Comparison of ENCODE assay signal across 26 cellular contexts in the genomic region with DNA sequence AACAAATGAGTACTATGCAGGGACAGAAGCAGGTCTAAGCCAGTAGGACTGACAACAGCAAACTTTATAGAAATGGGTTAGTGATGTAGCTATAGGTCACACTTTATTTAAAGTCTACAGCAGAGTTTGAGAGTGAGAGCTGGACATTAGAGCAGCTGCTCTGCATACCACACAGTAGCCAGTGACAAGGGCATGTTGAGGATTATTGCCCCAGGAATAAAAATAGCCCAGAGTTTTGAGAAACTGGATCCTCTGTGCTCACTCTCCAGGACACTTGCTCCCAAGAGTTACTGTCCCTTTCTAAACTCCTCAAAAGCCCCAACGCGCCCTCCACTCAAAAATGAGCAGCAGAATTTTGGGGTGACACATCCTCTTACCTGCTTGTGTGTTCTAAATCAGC. TPM values are rescaled to one million over a fixed set of nuclear protein-coding genes. Genes with fewer than 3 reads are reported as not detected.
"Had no signal": no experiment of that assay in that cellular context is flagged by ENCODE, and none has a peak within 500 bp of the region (broad histone marks: within the 10 kb centered on the region; RNA-seq: fewer than 3 reads in every experiment).

No MANE protein-coding gene starts in this region.

- H3K4me2 ChIP-seq: smooth muscle cell had no signal

- DNase-seq: cerebellar nuclear complex; effector memory CD8-positive, alpha-beta T cell; hypothalamus; lower lobe of right lung; midbrain; naive thymus-derived CD4-positive, alpha-beta T cell; sigmoid colon; stimulated activated CD4-positive, alpha-beta T cell treated with anti-CD3 and anti-CD28 coated beads, Interleukin-15, amount 100 ng/mL, for 24 hours; stimulated activated CD4-positive, alpha-beta T cell treated with anti-CD3 and anti-CD28 coated beads, Interleukin-1b, Interleukin-23, amount 100 ng/mL, for 48 hours; stimulated activated CD4-positive, alpha-beta T cell treated with anti-CD3 and anti-CD28 coated beads, Interleukin-4, amount 100 ng/mL, for 4 hours; stimulated activated naive B cell treated with anti-CD40 and anti-IgM and Interleukin-4, amounts not matched to agents 10 μg/mL and 1 μg/mL and 100 μg/mL, for 72 hours; stimulated activated naive CD8-positive, alpha-beta T cell treated with anti-CD3 and anti-CD28 coated beads, Interleukin-15, amount 100 ng/mL, for 72 hours; testis had no signal

- H3K27me3 ChIP-seq: esophagus muscularis mucosa, gastroesophageal sphincter, neutrophil, sigmoid colon, testis, tibial nerve had no signal

- H3K9me3 ChIP-seq: gastroesophageal sphincter, lower lobe of right lung, neutrophil, testis, tibial nerve had no signal

- H3K27ac ChIP-seq: epithelial cell of prostate, lower lobe of right lung, neutrophil, sigmoid colon, testis, tibial nerve had no signal

- ATAC-seq: effector memory CD8-positive, alpha-beta T cell; gastroesophageal sphincter; left lobe of liver; lower lobe of right lung; naive thymus-derived CD4-positive, alpha-beta T cell; stimulated activated naive B cell treated with anti-CD40 and anti-IgM and Interleukin-4, amounts not matched to agents 10 μg/mL and 1 μg/mL and 100 μg/mL, for 72 hours; stimulated activated naive CD8-positive, alpha-beta T cell treated with anti-CD3 and anti-CD28 coated beads, Interleukin-15, amount 100 ng/mL, for 72 hours had no signal

- H3K4me1 ChIP-seq: lower lobe of right lung, testis, tibial nerve had no signal

- H3K36me3 ChIP-seq: esophagus muscularis mucosa, lower lobe of right lung, neutrophil, sigmoid colon, tibial nerve had no signal

- H3K4me3 ChIP-seq: esophagus muscularis mucosa, gastroesophageal sphincter, lower lobe of right lung, sigmoid colon, smooth muscle cell, testis, tibial nerve had no signal

RNA-seq across cellular contexts. Expression of a gene that starts 21.1 kb away (rescaled TPM):
- total RNA-seq: esophagus muscularis mucosa; fibroblast of villous mesenchyme; gastroesophageal sphincter; left lobe of liver; lower lobe of right lung; naive thymus-derived CD4-positive, alpha-beta T cell; osteoblast; pulmonary artery endothelial cell; sigmoid colon; smooth muscle cell; subcutaneous adipose tissue; testis; tibial nerve; ureter had no signal
- polyA plus RNA-seq: naive thymus-derived CD4-positive, alpha-beta T cell; neural cell; sigmoid colon; smooth muscle cell had no signal
